ENCODE assay signal across 32 cellular contexts in the genomic region with DNA sequence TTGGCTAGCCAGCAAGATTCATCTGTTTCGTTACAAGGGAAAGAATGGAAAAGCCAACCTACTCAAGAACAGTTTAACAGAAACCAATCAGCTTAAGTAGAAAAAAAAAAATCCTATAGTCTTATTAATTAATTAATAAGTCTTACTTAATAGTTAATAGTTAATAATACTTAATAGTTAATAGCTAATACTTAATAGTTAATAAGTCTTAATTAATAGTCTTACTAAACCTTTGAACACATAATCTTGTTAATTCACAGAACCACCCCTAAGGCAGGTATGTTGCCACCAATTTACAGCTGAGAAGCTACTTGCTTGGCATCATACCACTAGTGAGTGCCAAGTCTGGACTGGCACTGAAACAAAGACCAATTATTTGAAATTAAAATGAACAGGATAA. TPM values are rescaled to one million over a fixed set of nuclear protein-coding genes. Genes with fewer than 3 reads are reported as not detected.
"Had no signal": no experiment of that assay in that cellular context is flagged by ENCODE, and none has a peak within 500 bp of the region (broad histone marks: within the 10 kb centered on the region; RNA-seq: fewer than 3 reads in every experiment).

No MANE protein-coding gene starts in this region.

- H3K4me2 ChIP-seq: neural progenitor cell, smooth muscle cell had no signal

- H3K27me3 ChIP-seq: neural progenitor cell, neutrophil, right atrium auricular region, sigmoid colon, tibial nerve, uterus had no signal

- ATAC-seq: natural killer cell; psoas muscle; stimulated activated memory B cell treated with anti-CD40 and anti-IgM and Interleukin-4, amounts not matched to agents 10 μg/mL and 1 μg/mL and 100 μg/mL, for 72 hours; stimulated activated naive CD8-positive, alpha-beta T cell treated with anti-CD3 and anti-CD28 coated beads, Interleukin-15, amount 100 ng/mL, for 72 hours had no signal

- H3K79me2 ChIP-seq: parathyroid adenoma had no signal

- H3K4me1 Mint-ChIP-seq: mesothelial cell of epicardium, neural progenitor cell had no signal

- H3K9me3 Mint-ChIP-seq: mesothelial cell of epicardium; naive B cell; natural killer cell; neural progenitor cell; stimulated activated naive CD8-positive, alpha-beta T cell treated with anti-CD3 and anti-CD28 coated beads, Interleukin-15, amount 100 ng/mL, for 72 hours; type B pancreatic cell had no signal

- H3K36me3 ChIP-seq: left ventricle myocardium inferior, neural progenitor cell, neutrophil, right atrium auricular region, sigmoid colon, tibial nerve, uterus had no signal

- H3K36me3 Mint-ChIP-seq: mesothelial cell of epicardium; naive B cell; natural killer cell; neural progenitor cell; stimulated activated memory B cell treated with anti-CD40 and anti-IgM and Interleukin-4, amounts not matched to agents 10 μg/mL and 1 μg/mL and 100 μg/mL, for 72 hours had no signal

- H3K4me3 Mint-ChIP-seq: mesothelial cell of epicardium; naive B cell; natural killer cell; nephron progenitor cell; neural progenitor cell; stimulated activated memory B cell treated with anti-CD40 and anti-IgM and Interleukin-4, amounts not matched to agents 10 μg/mL and 1 μg/mL and 100 μg/mL, for 72 hours; stimulated activated naive CD8-positive, alpha-beta T cell treated with anti-CD3 and anti-CD28 coated beads, Interleukin-15, amount 100 ng/mL, for 72 hours; type B pancreatic cell had no signal

- H3K27ac Mint-ChIP-seq: mesothelial cell of epicardium; natural killer cell; nephron progenitor cell; neural progenitor cell; stimulated activated naive CD8-positive, alpha-beta T cell treated with anti-CD3 and anti-CD28 coated beads, Interleukin-15, amount 100 ng/mL, for 72 hours; type B pancreatic cell had no signal

- H2AFZ ChIP-seq: neural progenitor cell, parathyroid adenoma had no signal

- H3K9ac ChIP-seq: neural progenitor cell, parathyroid adenoma had no signal

- DNase-seq: islet precursor cell; left ventricle myocardium inferior; mesendoderm; naive B cell; natural killer cell; nephron progenitor cell; occipital lobe; psoas muscle; sigmoid colon; stimulated activated CD4-positive, alpha-beta T cell treated with anti-CD3 and anti-CD28 coated beads, Interleukin-1b, Interleukin-23, amount 100 ng/mL, for 48 hours; stimulated activated CD4-positive, alpha-beta T cell treated with anti-CD3 and anti-CD28 coated beads, Interleukin-2, amount 100 ng/mL, for 48 hours; stimulated activated CD4-positive, alpha-beta T cell treated with anti-CD3 and anti-CD28 coated beads, Interleukin-4, amount 100 ng/mL, for 4 hours; stimulated activated CD8-positive, alpha-beta memory T cell treated with anti-CD3 and anti-CD28 coated beads, Interleukin-4, amount 100 ng/mL, for 48 hours; stimulated activated naive CD4-positive, alpha-beta T cell treated with Interleukin-2 at 50 U/mL for 16 hours; stimulated activated naive CD8-positive, alpha-beta T cell treated with anti-CD3 and anti-CD28 coated beads, Interleukin-15, amount 100 ng/mL, for 72 hours; substantia nigra; uterus had no signal

- H3K27me3 Mint-ChIP-seq: stimulated activated memory B cell treated with anti-CD40 and anti-IgM and Interleukin-4, amounts not matched to agents 10 μg/mL and 1 μg/mL and 100 μg/mL, for 72 hours; stimulated activated naive CD8-positive, alpha-beta T cell treated with anti-CD3 and anti-CD28 coated beads, Interleukin-15, amount 100 ng/mL, for 72 hours had no signal

- H3K4me3 ChIP-seq: left ventricle myocardium inferior, lung, neural progenitor cell, psoas muscle, right atrium auricular region, sigmoid colon, smooth muscle cell, tibial nerve, uterus had no signal

- H3K27ac ChIP-seq: left ventricle myocardium inferior, neural progenitor cell, neutrophil, parathyroid adenoma, psoas muscle, right atrium auricular region, sigmoid colon, tibial nerve, uterus had no signal

- H3K9me3 ChIP-seq: left ventricle myocardium inferior, neutrophil, psoas muscle, right atrium auricular region, sigmoid colon, tibial nerve, uterus had no signal

- H3K4me1 ChIP-seq: left ventricle myocardium inferior, neural progenitor cell, parathyroid adenoma, psoas muscle, right atrium auricular region, sigmoid colon, tibial nerve, uterus had no signal

RNA-seq across cellular contexts. Expression of gene MFAP5, which starts 19.9 kb away (rescaled TPM):
- total RNA-seq: mononuclear cell, natural killer cell, occipital lobe, osteocyte had no signal

RNA-seq across cellular contexts. Expression of gene AICDA, which starts 30.1 kb away (rescaled TPM):
- total RNA-seq: left ventricle myocardium inferior, lower leg skin, mesothelial cell of epicardium, mononuclear cell, natural killer cell, occipital lobe, osteocyte, psoas muscle, smooth muscle cell, temporal lobe, ureter had no signal
- polyA plus RNA-seq: smooth muscle cell had no signal
